ENCODE assay signal across 9 cellular contexts in the genomic region with DNA sequence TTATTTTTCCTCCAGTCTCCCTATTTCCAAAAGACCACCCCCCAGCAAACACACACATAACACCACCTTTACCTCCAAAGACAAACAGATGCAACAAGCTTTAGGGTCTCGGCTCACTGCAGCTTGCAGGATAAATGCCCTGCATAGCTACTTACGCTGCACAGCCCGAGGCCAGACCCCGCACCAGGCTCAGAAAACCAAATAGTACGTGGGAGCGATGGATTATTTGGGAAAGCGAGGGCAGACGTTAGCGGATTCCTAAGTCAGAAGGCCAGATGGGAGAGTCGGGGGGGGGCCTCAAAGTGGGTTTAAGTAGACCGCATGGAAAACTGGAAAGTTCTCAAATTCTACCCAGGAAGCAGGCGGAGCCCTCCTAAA. TPM values are rescaled to one million over a fixed set of nuclear protein-coding genes. Genes with fewer than 3 reads are reported as not detected.
A peak's percentile ranks its signal among the peaks of the same experiment; 100 is the strongest.
DNase-seq lines count a peak whose midpoint lies in the region; ATAC-seq and TF ChIP-seq lines count a peak whose summit lies in the region.
"Had no signal": no experiment of that assay in that cellular context is flagged by ENCODE, and none has a peak within 500 bp of the region (broad histone marks: within the 10 kb centered on the region; RNA-seq: fewer than 3 reads in every experiment).

No MANE protein-coding gene starts in this region.

- peak overlapping the region; percentile 85 for H3K9ac ChIP-seq in iPS-15b (ENCODE audit: low read depth, low read length)

- TF ChIP-seq CTCF in A673 (conservative IDR thresholded peaks at IDR 0.05; ENCODE audit: low read depth, low read length): no peak
- no peak for TF ChIP-seq CTCF in HFFc6 (IDR thresholded peaks at IDR 0.05)

- peak overlapping the region; percentile 82 for H3K4me3 ChIP-seq in A673 (ENCODE audit: low read depth, low read length, poor library complexity, severe bottlenecking)
- H3K4me3 ChIP-seq in iPS-15b (ENCODE audit: low read depth, low read length): peak overlapping the region; percentile 94

- H3K27ac ChIP-seq in A673 (ENCODE audit: low read depth, low read length, poor library complexity, severe bottlenecking): peak overlapping the region; percentile 99

- H3K36me3 ChIP-seq in A673 (ENCODE audit: insufficient read depth, low read length, poor library complexity, severe bottlenecking): peaks cover 5% of the 10 kb centered on the region
- peaks cover 2% of the 10 kb centered on the region for H3K36me3 ChIP-seq in iPS-15b (ENCODE audit: control insufficient read depth, insufficient read depth, low read length)

- H3K4me3 Mint-ChIP-seq in HFFc6: peak overlapping the region; percentile 98
- H3K4me3 Mint-ChIP-seq in activated naive CD8-positive, alpha-beta T cell treated with anti-CD3 and anti-CD28 coated beads, Interleukin-2, amount 10 ng/mL, durations not matched to agents 7 days and 5 days: peak overlapping the region; percentile 89
- H3K4me3 Mint-ChIP-seq in stimulated activated naive B cell treated with anti-CD40 and anti-IgM and Interleukin-4, amounts not matched to agents 10 μg/mL and 1 μg/mL and 100 μg/mL, for 72 hours: peak overlapping the region; percentile 86 to 87

- H3K27me3 Mint-ChIP-seq in HFFc6 (ENCODE audit: insufficient read depth): peaks cover 3% of the 10 kb centered on the region
- peaks cover 21% of the 10 kb centered on the region for H3K27me3 Mint-ChIP-seq in activated naive CD8-positive, alpha-beta T cell treated with anti-CD3 and anti-CD28 coated beads, Interleukin-2, amount 10 ng/mL, durations not matched to agents 7 days and 5 days
- no peaks in the 10 kb centered on the region for H3K27me3 Mint-ChIP-seq in stimulated activated naive B cell treated with anti-CD40 and anti-IgM and Interleukin-4, amounts not matched to agents 10 μg/mL and 1 μg/mL and 100 μg/mL, for 72 hours

- CTCF ChIA-PET in A673 (lab: Charles Lee): no interaction called here

- TSS peak; percentile 75 for BruUV-seq in A673 (replicated peaks; lab: Mats Ljungman, UMichigan)

- H3K9me3 Mint-ChIP-seq in HFFc6: no peaks in the 10 kb centered on the region
- no peaks in the 10 kb centered on the region for H3K9me3 Mint-ChIP-seq in activated naive CD8-positive, alpha-beta T cell treated with anti-CD3 and anti-CD28 coated beads, Interleukin-2, amount 10 ng/mL, durations not matched to agents 7 days and 5 days
- H3K9me3 Mint-ChIP-seq in stimulated activated naive B cell treated with anti-CD40 and anti-IgM and Interleukin-4, amounts not matched to agents 10 μg/mL and 1 μg/mL and 100 μg/mL, for 72 hours: no peaks in the 10 kb centered on the region

- POLR2A ChIA-PET in A673 (lab: Charles Lee; ENCODE audit: low non-redundant PET): interaction anchor here (0.6 to 0.7 kb wide), 2 partner anchors 147 to 286 kb away, joined by 4 to 5 read pairs; no protein-coding TSS in a partner anchor
- POLR2A ChIA-PET in activated naive CD8-positive, alpha-beta T cell treated with anti-CD3 and anti-CD28 coated beads, Interleukin-2, amount 10 ng/mL, durations not matched to agents 7 days and 5 days (lab: Charles Lee): interaction anchor here (0.9 to 1.0 kb wide), 2 partner anchors 8 to 39 kb away, joined by 3 read pairs; no protein-coding TSS in a partner anchor

- H3K4me1 Mint-ChIP-seq in HFFc6 (ENCODE audit: low read depth): peaks cover 15% of the 10 kb centered on the region
- H3K4me1 Mint-ChIP-seq in activated naive CD8-positive, alpha-beta T cell treated with anti-CD3 and anti-CD28 coated beads, Interleukin-2, amount 10 ng/mL, durations not matched to agents 7 days and 5 days: peaks cover 9% of the 10 kb centered on the region
- H3K4me1 Mint-ChIP-seq in stimulated activated naive B cell treated with anti-CD40 and anti-IgM and Interleukin-4, amounts not matched to agents 10 μg/mL and 1 μg/mL and 100 μg/mL, for 72 hours: peaks cover 9 to 11% of the 10 kb centered on the region in 2 donors

- no peaks in the 10 kb centered on the region for H3K9me3 ChIP-seq in A673 (ENCODE audit: low read depth, low read length, poor library complexity, severe bottlenecking)
- H3K9me3 ChIP-seq in iPS-15b (ENCODE audit: control insufficient read depth, insufficient read depth, low read length): no peaks in the 10 kb centered on the region

- peaks cover 5% of the 10 kb centered on the region for H3K4me1 ChIP-seq in A673 (ENCODE audit: insufficient read depth, low read length, poor library complexity, severe bottlenecking)
- no peaks in the 10 kb centered on the region for H3K4me1 ChIP-seq in iPS-15b (ENCODE audit: control insufficient read depth, insufficient read depth, low read length)

- peak; percentile 42 for DNase-seq in A673 (ENCODE audit: low spot score)
- DNase-seq in HFFc6: no peak
- peak; percentile 41 for DNase-seq in activated naive CD8-positive, alpha-beta T cell treated with anti-CD3 and anti-CD28 coated beads, Interleukin-2, amount 10 ng/mL, durations not matched to agents 7 days and 5 days
- DNase-seq in stimulated activated naive B cell treated with anti-CD40 and anti-IgM and Interleukin-4, amounts not matched to agents 10 μg/mL and 1 μg/mL and 100 μg/mL, for 72 hours: no peak
- DNase-seq in HK-2 (ENCODE audit: unreplicated experiment): no peak

- H3K36me3 Mint-ChIP-seq in HFFc6 (ENCODE audit: low read depth): peaks cover 14% of the 10 kb centered on the region
- peaks cover 1% of the 10 kb centered on the region for H3K36me3 Mint-ChIP-seq in activated naive CD8-positive, alpha-beta T cell treated with anti-CD3 and anti-CD28 coated beads, Interleukin-2, amount 10 ng/mL, durations not matched to agents 7 days and 5 days
- H3K36me3 Mint-ChIP-seq in stimulated activated naive B cell treated with anti-CD40 and anti-IgM and Interleukin-4, amounts not matched to agents 10 μg/mL and 1 μg/mL and 100 μg/mL, for 72 hours: peaks cover 10 to 13% of the 10 kb centered on the region in 2 donors

- intact Hi-C loops in A673 (cut with micrococcal nuclease; ENCODE audit: unreplicated experiment): loop anchor here (5.0 kb wide), 1 partner anchor 40 kb away; a partner anchor contains a TSS

- ATAC-seq in activated naive CD8-positive, alpha-beta T cell treated with anti-CD3 and anti-CD28 coated beads, Interleukin-2, amount 10 ng/mL, durations not matched to agents 7 days and 5 days (ENCODE audit: low read depth): peak; percentile 19
- peak; percentile 18 to 25 for ATAC-seq in stimulated activated naive B cell treated with anti-CD40 and anti-IgM and Interleukin-4, amounts not matched to agents 10 μg/mL and 1 μg/mL and 100 μg/mL, for 72 hours (replicated peaks)
- no peak for ATAC-seq in GM19035 (IDR thresholded peaks at IDR 0.05; ENCODE audit: unreplicated experiment)
- ATAC-seq in HG03139 (IDR thresholded peaks at IDR 0.05; ENCODE audit: unreplicated experiment): no peak

- H3K27ac Mint-ChIP-seq in HFFc6: peak overlapping the region; percentile 90
- peak overlapping the region; percentile 83 for H3K27ac Mint-ChIP-seq in activated naive CD8-positive, alpha-beta T cell treated with anti-CD3 and anti-CD28 coated beads, Interleukin-2, amount 10 ng/mL, durations not matched to agents 7 days and 5 days
- peak overlapping the region; percentile 98 for H3K27ac Mint-ChIP-seq in stimulated activated naive B cell treated with anti-CD40 and anti-IgM and Interleukin-4, amounts not matched to agents 10 μg/mL and 1 μg/mL and 100 μg/mL, for 72 hours

- H3K27me3 ChIP-seq in A673 (replicated peaks; ENCODE audit: insufficient read depth, low read depth, low read length, poor library complexity) (no peaks in the 10 kb centered on the region), iPS-15b (ENCODE audit: control insufficient read depth, insufficient read depth, low read length) (no peaks in the 10 kb centered on the region)

RNA-seq across cellular contexts. Expression of a gene that starts 0.4 kb away (rescaled TPM):
- 52.8 and 62.0 TPM in 2 replicates for total RNA-seq in A673 (2021)
- total RNA-seq in HFFc6 (2021; fragmentation: NEBNext Ultra II Directional; extraction: Animal tissue kit (Norgen Biotek cat#: 25700)): 10 to 100 TPM; 44.8 to 56.5 (median 47.3) TPM
- total RNA-seq in activated naive CD8-positive, alpha-beta T cell treated with anti-CD3 and anti-CD28 coated beads, Interleukin-2, amount 10 ng/mL, durations not matched to agents 7 days and 5 days: 10 to 100 TPM; 37.0 to 37.2 TPM

RNA-seq across cellular contexts. Expression of a gene that starts 33.7 kb away (rescaled TPM):
- total RNA-seq in A673 (2021): 0.17 and 0.50 TPM in 2 replicates
- not detected for total RNA-seq in HFFc6 (2021; fragmentation: NEBNext Ultra II Directional; extraction: Animal tissue kit (Norgen Biotek cat#: 25700))
- not detected for total RNA-seq in activated naive CD8-positive, alpha-beta T cell treated with anti-CD3 and anti-CD28 coated beads, Interleukin-2, amount 10 ng/mL, durations not matched to agents 7 days and 5 days
- total RNA-seq: pulmonary artery endothelial cell had no signal

RNA-seq across cellular contexts. Expression of a gene that starts 40.8 kb away (rescaled TPM):
- 34.9 and 35.9 TPM in 2 replicates for total RNA-seq in A673 (2021)
- 10 to 100 TPM; 21.7 to 24.5 (median 22.9) TPM for total RNA-seq in HFFc6 (2021; fragmentation: NEBNext Ultra II Directional; extraction: Animal tissue kit (Norgen Biotek cat#: 25700))
- total RNA-seq in activated naive CD8-positive, alpha-beta T cell treated with anti-CD3 and anti-CD28 coated beads, Interleukin-2, amount 10 ng/mL, durations not matched to agents 7 days and 5 days: 10 to 100 TPM; 28.7 to 29.6 TPM

Comparison
In these comparisons a context has a peak if more than half of its experiments do, and no peak if none do; other contexts are left out.
1. DNase-seq: peak in A673 (single experiment) and activated naive CD8-positive, alpha-beta T cell treated with anti-CD3 and anti-CD28 coated beads, Interleukin-2, amount 10 ng/mL, durations not matched to agents 7 days and 5 days (single experiment); none in HFFc6 (single experiment), stimulated activated naive B cell treated with anti-CD40 and anti-IgM and Interleukin-4, amounts not matched to agents 10 μg/mL and 1 μg/mL and 100 μg/mL, for 72 hours (single experiment) and HK-2 (single experiment).
2. ATAC-seq: peak in activated naive CD8-positive, alpha-beta T cell treated with anti-CD3 and anti-CD28 coated beads, Interleukin-2, amount 10 ng/mL, durations not matched to agents 7 days and 5 days (single experiment) and stimulated activated naive B cell treated with anti-CD40 and anti-IgM and Interleukin-4, amounts not matched to agents 10 μg/mL and 1 μg/mL and 100 μg/mL, for 72 hours (2 of 2); none in GM19035 (single experiment) and HG03139 (single experiment).
3. Peak in every context shown above with its lines, with median percentiles within 50 percentile points of each other: H3K27ac Mint-ChIP-seq and H3K4me3 Mint-ChIP-seq.